Comparison of ENCODE assay signal across 8 cellular contexts in genomic region chr12:51368640-51369517, GRCh38. TPM values are rescaled to one million over a fixed set of nuclear protein-coding genes. Genes with fewer than 3 reads are reported as not detected.
DNase-seq lines count a peak whose midpoint lies in the region; ATAC-seq and TF ChIP-seq lines count a peak whose summit lies in the region.

No MANE protein-coding gene starts in this region.

- intact Hi-C loops in posterior vena cava (cut with DNase I), result no loop called here

- peak overlapping the region; percentile 84 for H3K27ac Mint-ChIP-seq in central memory CD8-positive, alpha-beta T cell (ENCODE audit: low read depth)

- peak overlapping the region; percentile 78 for H3K27ac ChIP-seq in MM.1S (ENCODE audit: low read length)

- H3K36me3 ChIP-seq in MM.1S (replicated peaks; ENCODE audit: insufficient read depth, low read length) (no peaks in the 10 kb centered on the region), MG63 (no peaks in the 10 kb centered on the region)

- H2AFZ ChIP-seq in MM.1S (ENCODE audit: low read length), result peak overlapping the region; percentile 37; the same call in 1 of the 2 replicates

- H3K36me3 Mint-ChIP-seq in central memory CD8-positive, alpha-beta T cell (ENCODE audit: insufficient read depth), result peaks cover 17% of the 10 kb centered on the region

- H3K4me3 ChIP-seq in MM.1S (ENCODE audit: low read length) (no peak overlapping the region), MG63 (no peak overlapping the region)

- peak overlapping the region; percentile 23; the same call in 1 of the 2 replicates for H3K9ac ChIP-seq in MM.1S (ENCODE audit: low read length)

- ATAC-seq in GM18498 (IDR thresholded peaks at IDR 0.05; ENCODE audit: unreplicated experiment), result peak; percentile 99
- ATAC-seq in GM21825 (IDR thresholded peaks at IDR 0.05; ENCODE audit: unreplicated experiment), result peak; percentile 97
- peak; percentile 97 for ATAC-seq in activated CD4-positive, CD25-positive, alpha-beta regulatory T cell treated with anti-CD3 and anti-CD28 coated beads, Interleukin-2, amount 50 U/mL, for 24 hours
- ATAC-seq in central memory CD8-positive, alpha-beta T cell (replicated peaks; ENCODE audit: extremely low read depth, poor library complexity, severe bottlenecking), result peak; percentile 95

- peaks cover 12% of the 10 kb centered on the region for H3F3A ChIP-seq in MM.1S (ENCODE audit: insufficient read depth, low read length)

- peaks cover 29% of the 10 kb centered on the region for H3K4me1 Mint-ChIP-seq in central memory CD8-positive, alpha-beta T cell

- peaks cover 16% of the 10 kb centered on the region for H3K4me1 ChIP-seq in MM.1S (ENCODE audit: low read length)

- H3K9me3 ChIP-seq in MM.1S (replicated peaks; ENCODE audit: insufficient read depth, low read length) (no peaks in the 10 kb centered on the region), MG63 (no peaks in the 10 kb centered on the region)

- peak overlapping the region; percentile 68 for H3K4me2 ChIP-seq in MM.1S (ENCODE audit: low read depth, low read length)

- no peaks in the 10 kb centered on the region for H3K9me3 Mint-ChIP-seq in central memory CD8-positive, alpha-beta T cell

- H3K27me3 ChIP-seq in MM.1S (replicated peaks; ENCODE audit: insufficient read depth, low read length) (no peaks in the 10 kb centered on the region), MG63 (no peaks in the 10 kb centered on the region)

- no peak for TF ChIP-seq CTCF in MM.1S (IDR thresholded peaks at IDR 0.05; ENCODE audit: low read length)

- H3K4me3 Mint-ChIP-seq in central memory CD8-positive, alpha-beta T cell, result peak overlapping the region; percentile 67

- peak; percentile 98 for DNase-seq in MM.1S
- peak; percentile 72 to 92 for DNase-seq in central memory CD8-positive, alpha-beta T cell (ENCODE audit: low spot score in 2 of 2)
- DNase-seq in posterior vena cava (ENCODE audit: low spot score), result peak; percentile 84
- no peak for DNase-seq in MG63
- DNase-seq in NCI-H2081 treated with DMSO at 0.1 percent for 48 hours (lab: John Stamatoyannopoulos, UW), result no peak

- H3K27me3 Mint-ChIP-seq in central memory CD8-positive, alpha-beta T cell, result no peaks in the 10 kb centered on the region

- no peaks in the 10 kb centered on the region for H3K79me2 ChIP-seq in MM.1S (ENCODE audit: low read length)

- H4K20me1 ChIP-seq in MM.1S (ENCODE audit: insufficient read depth, low read length), result no peaks in the 10 kb centered on the region

- H3K9me2 ChIP-seq in MM.1S (replicated peaks; ENCODE audit: insufficient read depth, low read length), result no peaks in the 10 kb centered on the region

RNA-seq across cellular contexts. Expression of gene GALNT6, which starts 22.3 kb away (rescaled TPM):
- 1 to 10 TPM; 8.0 to 9.7 TPM for total RNA-seq in posterior vena cava
- total RNA-seq in MG63 (2014; rRNA removed; shearing (Covaris generic); ENCODE audit: low replicate concordance), result not detected in 2 replicates

RNA-seq across cellular contexts. Expression of gene CELA1, which starts 22.4 kb away (rescaled TPM):
- total RNA-seq in posterior vena cava, result not detected
- not detected in 2 replicates for total RNA-seq in MG63 (2014; rRNA removed; shearing (Covaris generic); ENCODE audit: low replicate concordance)

RNA-seq across cellular contexts. Expression of gene BIN2, which starts 44.9 kb away (rescaled TPM):
- total RNA-seq in posterior vena cava, result 1 to 10 TPM; 5.6 to 8.8 TPM
- not detected in 2 replicates for total RNA-seq in MG63 (2014; rRNA removed; shearing (Covaris generic); ENCODE audit: low replicate concordance)

RNA-seq across cellular contexts. Expression of gene SLC4A8, which starts 55.8 kb away (rescaled TPM):
- 1 to 10 TPM in 1 of 2 donors, under 1 TPM in 1; 0.79 to 1.4 TPM for total RNA-seq in posterior vena cava
- total RNA-seq in MG63 (2014; rRNA removed; shearing (Covaris generic); ENCODE audit: low replicate concordance), result 0.89 and 0.96 TPM in 2 replicates

Comparison
In these comparisons a context has a peak if more than half of its experiments do, and no peak if none do; other contexts are left out.
1. DNase-seq: peak in MM.1S (single experiment), central memory CD8-positive, alpha-beta T cell (2 of 2) and posterior vena cava (single experiment); none in MG63 (single experiment) and NCI-H2081 treated with DMSO at 0.1 percent for 48 hours (single experiment).
2. Peak in every context shown above with its lines, with median percentiles within 50 percentile points of each other: ATAC-seq.